ENCODE assay signal across 11 cellular contexts in the genomic region with DNA sequence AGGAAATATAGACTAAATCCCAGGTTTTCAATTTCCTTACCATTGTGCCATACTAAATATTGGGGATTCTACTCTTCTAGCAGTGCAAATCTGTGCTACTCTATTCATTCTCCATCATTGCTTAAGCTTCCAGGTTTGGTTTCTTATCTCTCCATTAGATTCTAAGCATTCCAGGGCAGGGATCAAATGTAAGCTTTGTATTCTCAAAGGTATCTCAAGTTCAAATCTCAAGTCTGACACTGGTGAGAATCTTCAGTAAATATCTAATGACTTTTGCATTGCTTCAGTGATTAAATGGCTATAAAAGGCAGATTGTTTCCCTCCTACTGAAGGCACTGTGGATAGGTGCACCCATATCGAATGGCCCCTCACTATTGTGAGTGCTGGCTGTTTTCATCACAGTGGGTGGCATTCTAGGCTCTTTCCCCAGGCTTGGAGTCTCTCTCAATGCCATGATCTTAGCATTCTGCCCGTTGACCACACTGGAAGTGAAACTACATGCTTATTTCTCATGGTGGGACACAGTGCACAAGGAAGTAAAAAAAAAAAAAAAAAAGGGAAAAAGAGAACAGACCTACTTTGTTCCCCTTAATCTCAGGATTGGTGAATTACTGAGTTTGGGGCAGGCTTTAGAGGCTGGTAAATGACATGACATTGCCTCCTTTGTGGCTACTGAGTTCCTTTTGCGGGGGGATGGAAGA. TPM values are rescaled to one million over a fixed set of nuclear protein-coding genes. Genes with fewer than 3 reads are reported as not detected.
DNase-seq lines count a peak whose midpoint lies in the region; ATAC-seq and TF ChIP-seq lines count a peak whose summit lies in the region.
"Had no signal": no experiment of that assay in that cellular context is flagged by ENCODE, and none has a peak within 500 bp of the region (broad histone marks: within the 10 kb centered on the region; RNA-seq: fewer than 3 reads in every experiment).

No MANE protein-coding gene starts in this region.

- DNase-seq in Ammon's horn (ENCODE audit: low spot score) = peak; percentile 37
- peak; percentile 5 for DNase-seq in Caki2 (ENCODE audit: low read depth)
- peak; percentile 1 for DNase-seq in SIG-M5 (lab: John Stamatoyannopoulos, UW)
- no peak for DNase-seq in left lung
- DNase-seq: C1 segment of cervical spinal cord, mucosa of descending colon had no signal

- in situ Hi-C loops in Caki2 (cut with HindIII; ENCODE audit: low pct_unique_long_range_greater_than_20kb, low sequenced_read_pairs) = no loop called here

- no peak overlapping the region for H3K4me3 ChIP-seq in left lung
- H3K4me3 ChIP-seq: mucosa of descending colon had no signal

- H3K4me1 ChIP-seq in left lung = peaks cover 0 to 25% of the 10 kb centered on the region in 2 donors

- peak; percentile 55 for ATAC-seq in left lung
- ATAC-seq in GM21526 (IDR thresholded peaks at IDR 0.05; ENCODE audit: low FRiP score, unreplicated experiment) = no peak
- no peak for ATAC-seq in GM21367 (IDR thresholded peaks at IDR 0.05; ENCODE audit: unreplicated experiment)
- ATAC-seq in GM18858 (IDR thresholded peaks at IDR 0.05; ENCODE audit: unreplicated experiment) = no peak
- no peak for ATAC-seq in HG02642 (IDR thresholded peaks at IDR 0.05; ENCODE audit: poor library complexity, unreplicated experiment)
- ATAC-seq: HCT116, mucosa of descending colon had no signal

- no peaks in the 10 kb centered on the region for H3K9me3 ChIP-seq in left lung
- H3K9me3 ChIP-seq: mucosa of descending colon had no signal

- no peaks in the 10 kb centered on the region for H3K27me3 ChIP-seq in left lung

- TF ChIP-seq CTCF in left lung (IDR thresholded peaks at IDR 0.05) = no peak

- intact Hi-C loops in left lung (cut with DNase I) = no loop called here

- peak overlapping the region in 1 of 2 donors; percentile 50 for H3K27ac ChIP-seq in left lung

- no peaks in the 10 kb centered on the region for H3K36me3 ChIP-seq in left lung

RNA-seq across cellular contexts. Expression of a gene that starts 28.7 kb away (rescaled TPM):
- total RNA-seq in Caki2 (2014; rRNA removed; shearing (Covaris generic); ENCODE audit: low replicate concordance) = not detected in 2 replicates
- total RNA-seq in left lung = not detected

RNA-seq across cellular contexts. Expression of a gene that starts 40.8 kb away (rescaled TPM):
- total RNA-seq in Caki2 (2014; rRNA removed; shearing (Covaris generic); ENCODE audit: low replicate concordance) = 998 and 1,178 TPM in 2 replicates
- total RNA-seq in left lung = 1,000 to 10,000 TPM; 4,574 to 4,791 TPM

Comparison
In these comparisons a context has a peak if more than half of its experiments do, and no peak if none do; other contexts are left out.
1. DNase-seq: peak in Ammon's horn (single experiment), Caki2 (single experiment) and SIG-M5 (single experiment); none in left lung (0 of 2).